In the genomic region with DNA sequence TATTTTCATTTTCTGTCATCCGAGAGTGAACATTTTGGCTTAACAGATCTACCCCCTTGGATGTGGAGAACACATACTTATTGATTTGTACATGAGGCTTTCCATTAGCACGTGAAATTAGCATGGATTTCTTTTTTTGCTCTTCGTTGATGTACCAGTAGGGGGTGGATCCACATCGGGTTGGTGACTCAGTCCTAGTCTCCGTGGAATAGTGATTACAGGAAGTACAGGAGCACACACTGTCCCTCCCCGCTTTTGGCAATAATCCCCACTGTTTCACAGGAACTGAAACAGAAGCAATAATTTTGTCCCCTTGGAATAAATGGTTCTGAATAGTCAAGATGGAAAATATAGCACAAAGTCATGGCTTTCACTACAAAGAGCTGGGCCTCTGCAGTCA, we compare ENCODE assay signal across 12 cellular contexts.
DNase-seq lines count a peak whose midpoint lies in the region; TF ChIP-seq lines count a peak whose summit lies in the region.
"Had no signal": no experiment of that assay in that cellular context is flagged by ENCODE, and none has a peak within 500 bp of the region (broad histone marks: within the 10 kb centered on the region; RNA-seq: fewer than 3 reads in every experiment).

No MANE protein-coding gene starts in this region.

- no peaks in the 10 kb centered on the region for H3K36me3 ChIP-seq in left ventricle myocardium inferior
- H3K36me3 ChIP-seq in transverse colon = no peaks in the 10 kb centered on the region
- no peaks in the 10 kb centered on the region for H3K36me3 ChIP-seq in vagina

- 16 to 38% methylated on average over 6 of the region's 6 CpGs for WGBS in transverse colon (ENCODE audit: low coverage in 1 of 2), 2 donors

- in situ Hi-C loops in transverse colon (cut with MboI; ENCODE audit: low pct_ligation_motif_present in 1 of 4, low pct_unique_long_range_greater_than_20kb in 1 of 4, low sequenced_read_pairs in 3 of 4) = no loop called here

- no peak overlapping the region for H3K4me3 ChIP-seq in left ventricle myocardium inferior
- no peak overlapping the region for H3K4me3 ChIP-seq in transverse colon
- no peak overlapping the region for H3K4me3 ChIP-seq in vagina
- H3K4me3 ChIP-seq: GM12878, SK-N-MC, skin epidermis had no signal

- TF ChIP-seq CTCF in left ventricle myocardium inferior (IDR thresholded peaks at IDR 0.05; ENCODE audit: borderline replicate concordance) (peak; percentile 49), transverse colon (IDR thresholded peaks at IDR 0.05) (peak in 3 of 5 experiments; percentile 22 to 27 (median 23)), vagina (IDR thresholded peaks at IDR 0.05) (no peak)

- TF ChIP-seq EP300 in transverse colon (IDR thresholded peaks at IDR 0.05; ENCODE audit: low read depth) = no peak

- H3K9me3 ChIP-seq in left ventricle myocardium inferior (replicated peaks) (peaks cover 11% of the 10 kb centered on the region), transverse colon (no peaks in the 10 kb centered on the region), vagina (no peaks in the 10 kb centered on the region)

- H3K4me1 ChIP-seq in left ventricle myocardium inferior (peaks cover 6% of the 10 kb centered on the region), transverse colon (no peaks in the 10 kb centered on the region), vagina (no peaks in the 10 kb centered on the region)

- H3K27ac ChIP-seq in left ventricle myocardium inferior (replicated peaks) (peak overlapping the region; percentile 75), transverse colon (peak overlapping the region in 3 of 4 donors; percentile 2 to 41 (median 14)), vagina (no peak overlapping the region)
- H3K27ac ChIP-seq: SK-N-MC had no signal

- intact Hi-C loops in left ventricle myocardium inferior (cut with micrococcal nuclease) (no loop called here), transverse colon (cut with DNase I; ENCODE audit: low total_unique reads) (no loop called here), vagina (cut with DNase I) (no loop called here)

- DNase-seq in NCI-H146 (lab: John Stamatoyannopoulos, UW) = peak; percentile 30
- no peak for DNase-seq in NCI-H146 treated with DMSO at 0.1 percent for 48 hours (lab: John Stamatoyannopoulos, UW; ENCODE audit: unreplicated experiment)
- peak; percentile 68 for DNase-seq in RPMI8226
- peak; percentile 29 for DNase-seq in left ventricle myocardium inferior
- DNase-seq in transverse colon = peak; percentile 14
- no peak for DNase-seq in stimulated activated CD8-positive, alpha-beta memory T cell treated with anti-CD3 and anti-CD28 coated beads, Interleukin-4, amount 100 ng/mL, for 48 hours
- no peak for DNase-seq in vagina (ENCODE audit: extremely low spot score in 2 of 2)
- no peak for DNase-seq in stimulated activated CD4-positive, alpha-beta T cell treated with anti-CD3 and anti-CD28 coated beads, Interleukin-12 subunit alpha, Interleukin-12 subunit beta, amount 100 ng/mL, for 4 hours
- DNase-seq: activated T-cell treated with anti-CD3 and anti-CD28 coated beads, Interleukin-2, amount 50 U/mL, for 4 hours had no signal

- TF ChIP-seq POLR2A in transverse colon (IDR thresholded peaks at IDR 0.05) (no peak), vagina (IDR thresholded peaks at IDR 0.05) (no peak)

- H3K27me3 ChIP-seq in left ventricle myocardium inferior (ENCODE audit: low read depth) (peaks cover 9% of the 10 kb centered on the region), transverse colon (no peaks in the 10 kb centered on the region), vagina (no peaks in the 10 kb centered on the region)

Comparison
In these comparisons a context has a peak if more than half of its experiments do, and no peak if none do; other contexts are left out.
1. DNase-seq: peak in NCI-H146 (single experiment), RPMI8226 (single experiment), left ventricle myocardium inferior (single experiment) and transverse colon (single experiment); none in NCI-H146 treated with DMSO at 0.1 percent for 48 hours (single experiment), stimulated activated CD8-positive, alpha-beta memory T cell treated with anti-CD3 and anti-CD28 coated beads, Interleukin-4, amount 100 ng/mL, for 48 hours (single experiment), vagina (0 of 2) and stimulated activated CD4-positive, alpha-beta T cell treated with anti-CD3 and anti-CD28 coated beads, Interleukin-12 subunit alpha, Interleukin-12 subunit beta, amount 100 ng/mL, for 4 hours (single experiment).
2. CTCF ChIP-seq: peak in left ventricle myocardium inferior (single experiment) and transverse colon (3 of 5); none in vagina (0 of 3).